ENCODE assay signal across 1 cellular context in the genomic region with DNA sequence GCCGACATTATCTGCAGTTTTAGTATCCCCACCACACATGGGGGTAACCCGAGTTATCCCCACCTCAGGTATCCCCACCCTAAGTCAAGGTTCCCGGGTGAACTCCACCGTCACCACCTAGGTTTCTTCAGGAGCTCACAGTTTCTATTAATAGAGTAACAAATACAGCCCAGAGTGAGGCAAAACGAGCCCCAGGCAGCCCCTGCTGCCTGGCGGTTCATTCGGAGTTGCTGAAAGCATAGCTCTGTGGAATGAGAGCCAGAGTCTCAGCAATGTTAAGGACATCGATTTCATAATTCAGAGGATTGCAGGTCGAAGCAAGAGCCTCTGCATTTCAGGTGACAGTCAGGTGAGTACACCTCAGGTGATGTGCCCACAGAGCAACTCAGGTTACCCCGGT.
TF ChIP-seq lines count a peak whose summit lies in the region.

No MANE protein-coding gene starts in this region.

TF ChIP-seq in GM23338, 12 proteins besides CTCF, POLR2A, EP300 and RAD21 (continued from another document):
- TF ChIP-seq, protein P1, sequence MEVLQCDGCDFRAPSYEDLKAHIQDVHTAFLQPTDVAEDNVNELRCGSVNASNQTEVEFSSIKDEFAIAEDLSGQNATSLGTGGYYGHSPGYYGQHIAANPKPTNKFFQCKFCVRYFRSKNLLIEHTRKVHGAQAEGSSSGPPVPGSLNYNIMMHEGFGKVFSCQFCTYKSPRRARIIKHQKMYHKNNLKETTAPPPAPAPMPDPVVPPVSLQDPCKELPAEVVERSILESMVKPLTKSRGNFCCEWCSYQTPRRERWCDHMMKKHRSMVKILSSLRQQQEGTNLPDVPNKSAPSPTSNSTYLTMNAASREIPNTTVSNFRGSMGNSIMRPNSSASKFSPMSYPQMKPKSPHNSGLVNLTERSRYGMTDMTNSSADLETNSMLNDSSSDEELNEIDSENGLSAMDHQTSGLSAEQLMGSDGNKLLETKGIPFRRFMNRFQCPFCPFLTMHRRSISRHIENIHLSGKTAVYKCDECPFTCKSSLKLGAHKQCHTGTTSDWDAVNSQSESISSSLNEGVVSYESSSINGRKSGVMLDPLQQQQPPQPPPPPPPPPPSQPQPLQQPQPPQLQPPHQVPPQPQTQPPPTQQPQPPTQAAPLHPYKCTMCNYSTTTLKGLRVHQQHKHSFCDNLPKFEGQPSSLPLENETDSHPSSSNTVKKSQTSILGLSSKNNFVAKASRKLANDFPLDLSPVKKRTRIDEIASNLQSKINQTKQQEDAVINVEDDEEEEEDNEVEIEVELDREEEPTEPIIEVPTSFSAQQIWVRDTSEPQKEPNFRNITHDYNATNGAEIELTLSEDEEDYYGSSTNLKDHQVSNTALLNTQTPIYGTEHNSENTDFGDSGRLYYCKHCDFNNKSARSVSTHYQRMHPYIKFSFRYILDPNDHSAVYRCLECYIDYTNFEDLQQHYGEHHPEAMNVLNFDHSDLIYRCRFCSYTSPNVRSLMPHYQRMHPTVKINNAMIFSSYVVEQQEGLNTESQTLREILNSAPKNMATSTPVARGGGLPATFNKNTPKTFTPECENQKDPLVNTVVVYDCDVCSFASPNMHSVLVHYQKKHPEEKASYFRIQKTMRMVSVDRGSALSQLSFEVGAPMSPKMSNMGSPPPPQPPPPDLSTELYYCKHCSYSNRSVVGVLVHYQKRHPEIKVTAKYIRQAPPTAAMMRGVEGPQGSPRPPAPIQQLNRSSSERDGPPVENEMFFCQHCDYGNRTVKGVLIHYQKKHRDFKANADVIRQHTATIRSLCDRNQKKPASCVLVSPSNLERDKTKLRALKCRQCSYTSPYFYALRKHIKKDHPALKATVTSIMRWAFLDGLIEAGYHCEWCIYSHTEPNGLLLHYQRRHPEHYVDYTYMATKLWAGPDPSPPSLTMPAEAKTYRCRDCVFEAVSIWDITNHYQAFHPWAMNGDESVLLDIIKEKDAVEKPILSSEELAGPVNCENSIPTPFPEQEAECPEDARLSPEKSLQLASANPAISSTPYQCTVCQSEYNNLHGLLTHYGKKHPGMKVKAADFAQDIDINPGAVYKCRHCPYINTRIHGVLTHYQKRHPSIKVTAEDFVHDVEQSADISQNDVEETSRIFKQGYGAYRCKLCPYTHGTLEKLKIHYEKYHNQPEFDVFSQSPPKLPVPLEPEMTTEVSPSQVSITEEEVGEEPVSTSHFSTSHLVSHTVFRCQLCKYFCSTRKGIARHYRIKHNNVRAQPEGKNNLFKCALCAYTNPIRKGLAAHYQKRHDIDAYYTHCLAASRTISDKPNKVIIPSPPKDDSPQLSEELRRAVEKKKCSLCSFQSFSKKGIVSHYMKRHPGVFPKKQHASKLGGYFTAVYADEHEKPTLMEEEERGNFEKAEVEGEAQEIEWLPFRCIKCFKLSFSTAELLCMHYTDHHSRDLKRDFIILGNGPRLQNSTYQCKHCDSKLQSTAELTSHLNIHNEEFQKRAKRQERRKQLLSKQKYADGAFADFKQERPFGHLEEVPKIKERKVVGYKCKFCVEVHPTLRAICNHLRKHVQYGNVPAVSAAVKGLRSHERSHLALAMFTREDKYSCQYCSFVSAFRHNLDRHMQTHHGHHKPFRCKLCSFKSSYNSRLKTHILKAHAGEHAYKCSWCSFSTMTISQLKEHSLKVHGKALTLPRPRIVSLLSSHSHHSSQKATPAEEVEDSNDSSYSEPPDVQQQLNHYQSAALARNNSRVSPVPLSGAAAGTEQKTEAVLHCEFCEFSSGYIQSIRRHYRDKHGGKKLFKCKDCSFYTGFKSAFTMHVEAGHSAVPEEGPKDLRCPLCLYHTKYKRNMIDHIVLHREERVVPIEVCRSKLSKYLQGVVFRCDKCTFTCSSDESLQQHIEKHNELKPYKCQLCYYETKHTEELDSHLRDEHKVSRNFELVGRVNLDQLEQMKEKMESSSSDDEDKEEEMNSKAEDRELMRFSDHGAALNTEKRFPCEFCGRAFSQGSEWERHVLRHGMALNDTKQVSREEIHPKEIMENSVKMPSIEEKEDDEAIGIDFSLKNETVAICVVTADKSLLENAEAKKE (CRISPR knock-in tag; IDR thresholded peaks at IDR 0.05) = no peak
- no peak for TF ChIP-seq ZNF114 (CRISPR knock-in tag; IDR thresholded peaks at IDR 0.05)
- TF ChIP-seq CREB1 (CRISPR knock-in tag; IDR thresholded peaks at IDR 0.05; ENCODE audit: low read depth) = no peak
